ENCODE assay signal across 1 cellular context in the genomic region with DNA sequence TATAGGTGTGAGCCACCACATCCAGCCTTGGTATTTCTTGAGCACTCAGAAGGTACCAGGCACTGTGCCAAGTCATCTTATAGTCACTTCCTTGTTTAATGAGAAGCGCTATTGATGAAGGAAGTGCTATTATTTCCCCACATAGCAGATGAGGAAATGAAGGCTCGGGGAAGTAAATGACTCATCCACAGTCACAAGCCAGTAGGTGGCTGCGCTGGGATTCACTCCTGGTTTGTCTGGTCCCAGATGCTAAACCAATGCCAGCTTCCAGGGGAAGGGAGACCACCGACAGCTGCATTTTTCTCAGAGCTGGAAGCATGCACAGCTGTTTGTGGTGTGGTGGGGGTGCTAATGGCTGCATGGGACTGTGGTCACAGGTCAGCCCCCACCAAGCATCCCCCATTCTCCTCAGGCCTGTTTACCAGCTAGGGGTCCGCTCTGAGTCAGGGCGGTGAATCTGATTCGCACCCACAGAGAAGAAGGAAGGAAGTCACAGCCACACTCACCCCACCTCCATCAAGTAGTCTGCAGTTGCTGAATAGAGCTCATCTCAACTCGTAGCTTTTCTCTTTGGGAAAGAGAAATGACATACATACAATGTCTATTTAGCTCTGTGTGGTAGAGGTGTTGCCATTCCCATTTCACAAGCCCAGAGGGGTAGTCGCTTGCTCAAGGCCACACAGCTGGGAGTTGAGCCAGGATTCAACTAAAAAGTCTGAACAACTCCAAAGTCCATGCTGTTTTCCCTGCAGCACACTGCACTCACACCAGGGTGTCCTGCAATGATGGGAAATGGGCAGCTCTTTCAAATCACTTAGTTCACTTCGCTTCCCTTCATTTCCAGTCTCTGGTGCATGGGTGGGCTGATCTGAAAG.
TF ChIP-seq lines count a peak whose summit lies in the region.

No MANE protein-coding gene starts in this region.

TF ChIP-seq in HepG2, 621 proteins besides CTCF, POLR2A, EP300 and RAD21 (continued from another document and continues in another):
- TF ChIP-seq, protein P1, sequence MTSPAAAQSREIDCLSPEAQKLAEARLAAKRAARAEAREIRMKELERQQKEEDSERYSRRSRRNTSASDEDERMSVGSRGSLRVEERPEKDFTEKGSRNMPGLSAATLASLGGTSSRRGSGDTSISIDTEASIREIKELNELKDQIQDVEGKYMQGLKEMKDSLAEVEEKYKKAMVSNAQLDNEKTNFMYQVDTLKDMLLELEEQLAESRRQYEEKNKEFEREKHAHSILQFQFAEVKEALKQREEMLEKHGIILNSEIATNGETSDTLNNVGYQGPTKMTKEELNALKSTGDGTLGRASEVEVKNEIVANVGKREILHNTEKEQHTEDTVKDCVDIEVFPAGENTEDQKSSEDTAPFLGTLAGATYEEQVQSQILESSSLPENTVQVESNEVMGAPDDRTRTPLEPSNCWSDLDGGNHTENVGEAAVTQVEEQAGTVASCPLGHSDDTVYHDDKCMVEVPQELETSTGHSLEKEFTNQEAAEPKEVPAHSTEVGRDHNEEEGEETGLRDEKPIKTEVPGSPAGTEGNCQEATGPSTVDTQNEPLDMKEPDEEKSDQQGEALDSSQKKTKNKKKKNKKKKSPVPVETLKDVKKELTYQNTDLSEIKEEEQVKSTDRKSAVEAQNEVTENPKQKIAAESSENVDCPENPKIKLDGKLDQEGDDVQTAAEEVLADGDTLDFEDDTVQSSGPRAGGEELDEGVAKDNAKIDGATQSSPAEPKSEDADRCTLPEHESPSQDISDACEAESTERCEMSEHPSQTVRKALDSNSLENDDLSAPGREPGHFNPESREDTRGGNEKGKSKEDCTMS (CRISPR knock-in tag; conservative IDR thresholded peaks at IDR 0.05) = no peak
- TF ChIP-seq HNF4A (CRISPR knock-in tag; IDR thresholded peaks at IDR 0.05) (peak; percentile 91), PRPF4 (IDR thresholded peaks at IDR 0.05; ENCODE audit: low read depth, low read length, poor library complexity, severe bottlenecking) (no peak), FOXA3 (CRISPR knock-in tag; IDR thresholded peaks at IDR 0.05) (0 out of 2 replicates have a peak, but pooled peaks have one; percentile 38), ZNF260 (CRISPR knock-in tag; IDR thresholded peaks at IDR 0.05; ENCODE audit: borderline replicate concordance, low read depth) (no peak), NFE2L2 (IDR thresholded peaks at IDR 0.05; ENCODE audit: low read length) (no peak), ZNF501 (CRISPR knock-in tag; IDR thresholded peaks at IDR 0.05) (no peak), SIX4 (CRISPR knock-in tag; IDR thresholded peaks at IDR 0.05) (no peak), ZNF605 (CRISPR knock-in tag; IDR thresholded peaks at IDR 0.05) (no peak), ZNF326 (CRISPR knock-in tag; IDR thresholded peaks at IDR 0.05; ENCODE audit: borderline replicate concordance) (no peak), ZBTB43 (CRISPR knock-in tag; conservative IDR thresholded peaks at IDR 0.05) (no peak), NBN (conservative IDR thresholded peaks at IDR 0.05) (no peak), RNF2 (conservative IDR thresholded peaks at IDR 0.05; ENCODE audit: low read depth) (no peak), ZBTB8A (CRISPR knock-in tag; IDR thresholded peaks at IDR 0.05; ENCODE audit: borderline replicate concordance, low read depth) (no peak), ZNF569 (CRISPR knock-in tag; IDR thresholded peaks at IDR 0.05; ENCODE audit: borderline replicate concordance) (no peak), ZNF747 (CRISPR knock-in tag; IDR thresholded peaks at IDR 0.05; ENCODE audit: borderline replicate concordance) (no peak), POGZ (CRISPR knock-in tag; IDR thresholded peaks at IDR 0.05) (no peak), ZFP91 (CRISPR knock-in tag; IDR thresholded peaks at IDR 0.05; ENCODE audit: borderline replicate concordance) (no peak; the same call in 1 of the 2 replicates), NFRKB (IDR thresholded peaks at IDR 0.05) (no peak), ZFAT (CRISPR knock-in tag; conservative IDR thresholded peaks at IDR 0.05) (no peak), ZNF451 (CRISPR knock-in tag; IDR thresholded peaks at IDR 0.05) (no peak), ZNF644 (CRISPR knock-in tag; IDR thresholded peaks at IDR 0.05; ENCODE audit: low read depth) (peak; percentile 85), ZNF577 (CRISPR knock-in tag; IDR thresholded peaks at IDR 0.05; ENCODE audit: borderline replicate concordance, low read depth) (no peak), SMAD1 (CRISPR knock-in tag; IDR thresholded peaks at IDR 0.05; ENCODE audit: borderline replicate concordance, low read depth) (no peak), PTBP1 (IDR thresholded peaks at IDR 0.05; ENCODE audit: low read depth, low read length, poor library complexity, severe bottlenecking) (no peak), KLF11 (CRISPR knock-in tag; IDR thresholded peaks at IDR 0.05) (no peak), CCDC6 (CRISPR knock-in tag; IDR thresholded peaks at IDR 0.05) (no peak), ZNF235 (CRISPR knock-in tag; IDR thresholded peaks at IDR 0.05; ENCODE audit: borderline replicate concordance) (no peak), TBL1XR1 (IDR thresholded peaks at IDR 0.05; ENCODE audit: borderline replicate concordance, low read length, partially characterized antibody) (no peak), HIC2 (CRISPR knock-in tag; IDR thresholded peaks at IDR 0.05; ENCODE audit: low read depth) (no peak), ZKSCAN5 (CRISPR knock-in tag; IDR thresholded peaks at IDR 0.05) (no peak), ATRX (CRISPR knock-in tag; IDR thresholded peaks at IDR 0.05; ENCODE audit: borderline replicate concordance) (no peak), ZNF20 (CRISPR knock-in tag; IDR thresholded peaks at IDR 0.05) (no peak), MZF1 (CRISPR knock-in tag; IDR thresholded peaks at IDR 0.05; ENCODE audit: borderline replicate concordance) (no peak), FOXO1 (CRISPR knock-in tag; IDR thresholded peaks at IDR 0.05) (peak; percentile 44; the same call in 1 of the 2 replicates), ZSCAN29 (CRISPR knock-in tag; conservative IDR thresholded peaks at IDR 0.05) (no peak)
- TF ChIP-seq, protein P2, sequence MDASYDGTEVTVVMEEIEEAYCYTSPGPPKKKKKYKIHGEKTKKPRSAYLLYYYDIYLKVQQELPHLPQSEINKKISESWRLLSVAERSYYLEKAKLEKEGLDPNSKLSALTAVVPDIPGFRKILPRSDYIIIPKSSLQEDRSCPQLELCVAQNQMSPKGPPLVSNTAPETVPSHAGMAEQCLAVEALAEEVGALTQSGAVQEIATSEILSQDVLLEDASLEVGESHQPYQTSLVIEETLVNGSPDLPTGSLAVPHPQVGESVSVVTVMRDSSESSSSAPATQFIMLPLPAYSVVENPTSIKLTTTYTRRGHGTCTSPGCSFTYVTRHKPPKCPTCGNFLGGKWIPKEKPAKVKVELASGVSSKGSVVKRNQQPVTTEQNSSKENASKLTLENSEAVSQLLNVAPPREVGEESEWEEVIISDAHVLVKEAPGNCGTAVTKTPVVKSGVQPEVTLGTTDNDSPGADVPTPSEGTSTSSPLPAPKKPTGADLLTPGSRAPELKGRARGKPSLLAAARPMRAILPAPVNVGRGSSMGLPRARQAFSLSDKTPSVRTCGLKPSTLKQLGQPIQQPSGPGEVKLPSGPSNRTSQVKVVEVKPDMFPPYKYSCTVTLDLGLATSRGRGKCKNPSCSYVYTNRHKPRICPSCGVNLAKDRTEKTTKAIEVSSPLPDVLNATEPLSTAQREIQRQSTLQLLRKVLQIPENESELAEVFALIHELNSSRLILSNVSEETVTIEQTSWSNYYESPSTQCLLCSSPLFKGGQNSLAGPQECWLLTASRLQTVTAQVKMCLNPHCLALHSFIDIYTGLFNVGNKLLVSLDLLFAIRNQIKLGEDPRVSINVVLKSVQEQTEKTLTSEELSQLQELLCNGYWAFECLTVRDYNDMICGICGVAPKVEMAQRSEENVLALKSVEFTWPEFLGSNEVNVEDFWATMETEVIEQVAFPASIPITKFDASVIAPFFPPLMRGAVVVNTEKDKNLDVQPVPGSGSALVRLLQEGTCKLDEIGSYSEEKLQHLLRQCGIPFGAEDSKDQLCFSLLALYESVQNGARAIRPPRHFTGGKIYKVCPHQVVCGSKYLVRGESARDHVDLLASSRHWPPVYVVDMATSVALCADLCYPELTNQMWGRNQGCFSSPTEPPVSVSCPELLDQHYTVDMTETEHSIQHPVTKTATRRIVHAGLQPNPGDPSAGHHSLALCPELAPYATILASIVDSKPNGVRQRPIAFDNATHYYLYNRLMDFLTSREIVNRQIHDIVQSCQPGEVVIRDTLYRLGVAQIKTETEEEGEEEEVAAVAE (CRISPR knock-in tag; IDR thresholded peaks at IDR 0.05; ENCODE audit: borderline replicate concordance) = no peak
- TF ChIP-seq, protein P3, sequence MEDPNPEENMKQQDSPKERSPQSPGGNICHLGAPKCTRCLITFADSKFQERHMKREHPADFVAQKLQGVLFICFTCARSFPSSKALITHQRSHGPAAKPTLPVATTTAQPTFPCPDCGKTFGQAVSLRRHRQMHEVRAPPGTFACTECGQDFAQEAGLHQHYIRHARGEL (CRISPR knock-in tag; IDR thresholded peaks at IDR 0.05) = no peak
- TF ChIP-seq, protein P4, sequence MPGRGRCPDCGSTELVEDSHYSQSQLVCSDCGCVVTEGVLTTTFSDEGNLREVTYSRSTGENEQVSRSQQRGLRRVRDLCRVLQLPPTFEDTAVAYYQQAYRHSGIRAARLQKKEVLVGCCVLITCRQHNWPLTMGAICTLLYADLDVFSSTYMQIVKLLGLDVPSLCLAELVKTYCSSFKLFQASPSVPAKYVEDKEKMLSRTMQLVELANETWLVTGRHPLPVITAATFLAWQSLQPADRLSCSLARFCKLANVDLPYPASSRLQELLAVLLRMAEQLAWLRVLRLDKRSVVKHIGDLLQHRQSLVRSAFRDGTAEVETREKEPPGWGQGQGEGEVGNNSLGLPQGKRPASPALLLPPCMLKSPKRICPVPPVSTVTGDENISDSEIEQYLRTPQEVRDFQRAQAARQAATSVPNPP (CRISPR knock-in tag; IDR thresholded peaks at IDR 0.05) = no peak
- TF ChIP-seq, protein P5, sequence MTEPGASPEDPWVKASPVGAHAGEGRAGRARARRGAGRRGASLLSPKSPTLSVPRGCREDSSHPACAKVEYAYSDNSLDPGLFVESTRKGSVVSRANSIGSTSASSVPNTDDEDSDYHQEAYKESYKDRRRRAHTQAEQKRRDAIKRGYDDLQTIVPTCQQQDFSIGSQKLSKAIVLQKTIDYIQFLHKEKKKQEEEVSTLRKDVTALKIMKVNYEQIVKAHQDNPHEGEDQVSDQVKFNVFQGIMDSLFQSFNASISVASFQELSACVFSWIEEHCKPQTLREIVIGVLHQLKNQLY (CRISPR knock-in tag; IDR thresholded peaks at IDR 0.05) = no peak
- TF ChIP-seq, protein P6, sequence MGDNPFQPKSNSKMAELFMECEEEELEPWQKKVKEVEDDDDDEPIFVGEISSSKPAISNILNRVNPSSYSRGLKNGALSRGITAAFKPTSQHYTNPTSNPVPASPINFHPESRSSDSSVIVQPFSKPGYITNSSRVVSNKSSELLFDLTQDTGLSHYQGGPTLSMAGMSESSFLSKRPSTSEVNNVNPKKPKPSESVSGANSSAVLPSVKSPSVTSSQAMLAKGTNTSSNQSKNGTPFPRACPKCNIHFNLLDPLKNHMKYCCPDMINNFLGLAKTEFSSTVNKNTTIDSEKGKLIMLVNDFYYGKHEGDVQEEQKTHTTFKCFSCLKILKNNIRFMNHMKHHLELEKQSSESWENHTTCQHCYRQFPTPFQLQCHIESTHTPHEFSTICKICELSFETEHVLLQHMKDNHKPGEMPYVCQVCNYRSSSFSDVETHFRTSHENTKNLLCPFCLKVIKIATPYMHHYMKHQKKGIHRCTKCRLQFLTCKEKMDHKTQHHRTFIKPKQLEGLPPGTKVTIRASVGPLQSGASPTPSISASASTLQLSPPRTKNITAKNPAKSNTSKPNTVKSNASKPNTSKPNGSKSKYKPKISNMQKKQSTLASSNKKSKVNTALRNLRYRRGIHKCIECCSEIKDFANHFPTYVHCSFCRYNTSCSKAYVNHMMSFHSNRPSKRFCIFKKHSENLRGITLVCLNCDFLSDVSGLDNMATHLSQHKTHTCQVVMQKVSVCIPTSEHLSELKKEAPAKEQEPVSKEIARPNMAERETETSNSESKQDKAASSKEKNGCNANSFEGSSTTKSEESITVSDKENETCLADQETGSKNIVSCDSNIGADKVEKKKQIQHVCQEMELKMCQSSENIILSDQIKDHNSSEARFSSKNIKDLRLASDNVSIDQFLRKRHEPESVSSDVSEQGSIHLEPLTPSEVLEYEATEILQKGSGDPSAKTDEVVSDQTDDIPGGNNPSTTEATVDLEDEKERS (CRISPR knock-in tag; IDR thresholded peaks at IDR 0.05) = peak; percentile 59; the same call in 1 of the 2 replicates
- TF ChIP-seq, protein P7, sequence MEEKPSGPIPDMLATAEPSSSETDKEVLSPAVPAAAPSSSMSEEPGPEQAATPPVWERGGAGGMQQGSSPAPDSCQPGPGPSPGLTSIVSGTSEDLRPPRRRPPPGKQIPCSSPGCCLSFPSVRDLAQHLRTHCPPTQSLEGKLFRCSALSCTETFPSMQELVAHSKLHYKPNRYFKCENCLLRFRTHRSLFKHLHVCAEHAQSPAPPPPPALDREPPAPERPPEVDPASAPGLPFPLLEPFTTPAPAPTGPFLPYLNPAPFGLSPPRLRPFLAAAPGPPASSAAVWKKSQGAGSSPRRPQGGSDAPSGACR (CRISPR knock-in tag; IDR thresholded peaks at IDR 0.05) = no peak
